In the genomic region with DNA sequence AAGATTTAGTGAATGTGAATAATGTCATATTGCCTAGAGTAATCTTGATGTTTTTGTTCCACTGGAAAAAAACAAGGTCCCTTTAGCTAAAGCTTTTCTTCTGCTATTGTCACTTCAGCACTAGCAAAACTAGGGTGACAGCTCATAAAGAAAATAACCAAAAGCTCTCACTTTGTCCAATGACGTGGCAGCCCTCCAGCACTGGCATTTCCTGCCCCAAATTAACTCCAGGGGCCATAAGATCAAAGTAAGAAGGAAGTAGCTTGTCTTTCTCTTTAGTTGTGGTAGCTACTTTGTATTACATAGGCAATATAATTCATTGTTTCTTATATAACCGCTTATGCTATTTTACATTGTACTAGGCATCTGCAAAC, we compare ENCODE assay signal across 8 cellular contexts. TPM values are rescaled to one million over a fixed set of nuclear protein-coding genes. Genes with fewer than 3 reads are reported as not detected.
DNase-seq lines count a peak whose midpoint lies in the region; ATAC-seq and TF ChIP-seq lines count a peak whose summit lies in the region.

No MANE protein-coding gene starts in this region.

- peak overlapping the region; percentile 93 for H3K27ac ChIP-seq in mesodermal cell (ENCODE audit: low read depth, low read length, severe bottlenecking)
- peak overlapping the region in 1 of 3 donors; percentile 6 for H3K27ac ChIP-seq in thyroid gland

- WGBS in mesodermal cell (ENCODE audit: insufficient coverage in 2 of 2), 2 experiments, result no CpG with 5 or more reads among the region's 2 CpGs
- WGBS in thyroid gland, 2 donors, result 37 to 52% methylated on average over 2 of the region's 2 CpGs

- H3K4me1 ChIP-seq in mesodermal cell (ENCODE audit: control insufficient read depth, insufficient read depth, low read length, poor library complexity, severe bottlenecking) (peaks cover 29% of the 10 kb centered on the region), thyroid gland (peaks cover 6 to 9% of the 10 kb centered on the region in 2 donors)

- H3K27me3 ChIP-seq in thyroid gland, result no peaks in the 10 kb centered on the region

- no peak for TF ChIP-seq POLR2A in thyroid gland (IDR thresholded peaks at IDR 0.05)

- H3K4me3 ChIP-seq in mesodermal cell (ENCODE audit: extremely low read depth, insufficient read depth, low read length, poor library complexity, severe bottlenecking) (no peak overlapping the region), thyroid gland (replicated peaks in 1 of 3) (no peak overlapping the region)

- H3K9me3 ChIP-seq in mesodermal cell (ENCODE audit: control insufficient read depth, low read length) (no peaks in the 10 kb centered on the region), thyroid gland (no peaks in the 10 kb centered on the region)

- peak; percentile 19 for DNase-seq in AG09319 (ENCODE audit: extremely low read depth, low read depth)
- peak in 4 of 5 experiments; percentile 27 to 94 (median 46) for DNase-seq in T-helper 2 cell
- DNase-seq in astrocyte of the hippocampus (ENCODE audit: low read depth, low spot score), result peak; percentile 66
- peak; percentile 35 to 48 for DNase-seq in thyroid gland
- DNase-seq in cortex of kidney (lab: John Stamatoyannopoulos, UW), result no peak

- ATAC-seq in GM19372 (IDR thresholded peaks at IDR 0.05; ENCODE audit: low read depth, unreplicated experiment) (peak; percentile 91), HG03354 (IDR thresholded peaks at IDR 0.05; ENCODE audit: poor library complexity, severe bottlenecking, unreplicated experiment) (peak; percentile 96)

- TF ChIP-seq CTCF in AG09319 (IDR thresholded peaks at IDR 0.05; ENCODE audit: low read depth, low read length) (no peak), thyroid gland (IDR thresholded peaks at IDR 0.05) (no peak)

- no peaks in the 10 kb centered on the region for H3K36me3 ChIP-seq in mesodermal cell (ENCODE audit: control insufficient read depth, insufficient read depth, low read length)
- H3K36me3 ChIP-seq in thyroid gland, result no peaks in the 10 kb centered on the region

- intact Hi-C loops in thyroid gland (cut with DNase I), result no loop called here

RNA-seq across cellular contexts. Expression of a gene that starts 47.3 kb away (rescaled TPM):
- polyA plus RNA-seq in mesodermal cell (2013, experiment 1 of 2), result 19.8 TPM
- 14.9 TPM for polyA plus RNA-seq in mesodermal cell (2013, experiment 2 of 2)
- total RNA-seq in thyroid gland, result 10 to 100 TPM in 2 of 4 donors, 1 to 10 TPM in 2; 5.9 to 15.9 (median 9.7) TPM
